Comparison of ENCODE assay signal across 28 cellular contexts in the genomic region with DNA sequence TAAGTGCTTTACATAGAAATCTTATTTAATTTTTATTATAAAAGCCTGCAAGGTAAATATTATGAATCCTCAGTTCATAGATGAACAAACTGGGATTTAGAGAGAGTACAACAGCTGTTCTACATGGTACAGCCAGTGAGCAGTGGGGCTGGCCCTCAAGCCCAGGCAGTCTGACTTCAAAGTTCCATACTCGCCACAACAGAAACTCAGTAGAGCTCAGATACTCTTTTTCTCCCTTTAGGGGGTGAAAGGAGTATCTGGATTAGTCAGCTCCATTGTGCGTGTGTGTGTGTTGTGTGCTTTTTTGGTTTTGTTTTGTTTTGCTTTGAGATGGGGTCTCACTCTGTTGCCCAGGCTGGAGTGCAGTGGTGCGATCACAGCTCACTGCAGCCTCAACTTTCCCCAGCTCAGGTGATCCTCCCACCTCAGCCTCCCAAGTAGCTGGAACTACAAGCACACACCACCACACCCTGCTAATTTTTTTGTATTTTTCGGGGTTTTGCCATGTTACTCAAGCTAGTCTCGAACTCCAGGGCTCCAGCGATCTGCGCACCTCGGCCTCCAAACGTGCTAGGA.
DNase-seq lines count a peak whose midpoint lies in the region; ATAC-seq, FAIRE-seq and TF ChIP-seq lines count a peak whose summit lies in the region.
"Had no signal": no experiment of that assay in that cellular context is flagged by ENCODE, and none has a peak within 500 bp of the region (broad histone marks: within the 10 kb centered on the region; RNA-seq: fewer than 3 reads in every experiment).

No MANE protein-coding gene starts in this region.

- H4K20me1 ChIP-seq in K562 (replicated peaks; ENCODE audit: control insufficient read depth, insufficient read depth, low read length) (no peaks in the 10 kb centered on the region), Karpas-422 (ENCODE audit: insufficient read depth, low read depth, low read length) (no peaks in the 10 kb centered on the region)

- ATAC-seq in GM19395 (IDR thresholded peaks at IDR 0.05; ENCODE audit: unreplicated experiment) (peak; percentile 70), HG02938 (IDR thresholded peaks at IDR 0.05; ENCODE audit: unreplicated experiment) (peak; percentile 65), K562 (peak; percentile 29; the same call in 1 of the 3 replicates)
- ATAC-seq: HCT116; left lobe of liver; Panc1; stimulated activated effector memory CD8-positive, alpha-beta T cell treated with anti-CD3 and anti-CD28 coated beads, Interleukin-12 subunit alpha, Interleukin-12 subunit beta, amount 100 ng/mL, for 72 hours had no signal

- no peak for TF ChIP-seq EP300 in K562 (IDR thresholded peaks at IDR 0.05; ENCODE audit: low read length)

- no peak overlapping the region for H2AFZ ChIP-seq in K562 (ENCODE audit: low read depth, low read length)
- H2AFZ ChIP-seq in Karpas-422 (ENCODE audit: low read length), result no peak overlapping the region
- H2AFZ ChIP-seq: neural progenitor cell had no signal

- 92% methylated on average over 8 of the region's 9 CpGs for WGBS in K562 (ENCODE audit: insufficient coverage, low coverage, missing lambda C conversion rate)

- H3K79me2 ChIP-seq in K562 (ENCODE audit: control insufficient read depth, insufficient read depth, low read length) (no peaks in the 10 kb centered on the region; the same call in 2 of the 3 replicates), Karpas-422 (ENCODE audit: low read length) (peaks cover 8% of the 10 kb centered on the region)

- TF ChIP-seq RAD21 in K562 (CRISPR knock-in tag; conservative IDR thresholded peaks at IDR 0.05 in 1 of 2, IDR thresholded peaks at IDR 0.05 in 1 of 2), result no peak

- H3K9me2 ChIP-seq in Karpas-422 (replicated peaks; ENCODE audit: insufficient read depth, low read length), result no peaks in the 10 kb centered on the region

- H3K27ac ChIP-seq in K562 (ENCODE audit: extremely low read depth, low read depth, low read length) (no peak overlapping the region), Karpas-422 (ENCODE audit: low read length) (no peak overlapping the region)
- H3K27ac ChIP-seq: neural progenitor cell, sigmoid colon, upper lobe of left lung had no signal

- POLR2A ChIA-PET in K562 (lab: Yijun Ruan, JAX), result interaction anchor here (0.5 to 2.1 kb wide), 3 partner anchors 7 to 91 kb away, joined by 3 to 8 read pairs (median 3); no protein-coding TSS in a partner anchor

- H3K4me3 ChIP-seq in K562 (no peak overlapping the region), Karpas-422 (ENCODE audit: low read length) (no peak overlapping the region)
- H3K4me3 ChIP-seq: neural progenitor cell, sigmoid colon, upper lobe of left lung had no signal

- in situ Hi-C loops in GM13976 (cut with MboI; ENCODE audit: low sequenced_read_pairs, unreplicated experiment) (no loop called here), K562 (cut with MboI) (no loop called here)

- DNase-seq in GM13976 (ENCODE audit: low spot score), result peak; percentile 18
- no peak for DNase-seq in K562 (ENCODE audit: extremely low read depth in 1 of 4, low spot score in 3 of 4)
- no peak for DNase-seq in effector CD8-positive, alpha-beta T cell (lab: John Stamatoyannopoulos, UW)
- no peak for DNase-seq in HK-2 (ENCODE audit: unreplicated experiment)
- DNase-seq in Karpas-422, result no peak
- DNase-seq: activated CD4-positive, alpha-beta T cell treated with anti-CD3 and anti-CD28 coated beads, Interleukin-2, amount 10 ng/mL, durations not matched to agents 7 days and 5 days; C1 segment of cervical spinal cord; Caco-2; hypothalamus; immature natural killer cell; mesenchymal stem cell; NCI-H1417 treated with DMSO at 0.1 percent for 48 hours; NCI-H2081 treated with DMSO at 0.1 percent for 48 hours; NCI-H226; NCI-H69; posterior cingulate gyrus; SHP77; sigmoid colon; stimulated activated CD4-positive, alpha-beta T cell treated with anti-CD3 and anti-CD28 coated beads, Interleukin-4, amount 100 ng/mL, for 24 hours; upper lobe of left lung had no signal

- H3K4me2 ChIP-seq in K562 (ENCODE audit: insufficient read depth, low read length) (no peak overlapping the region), Karpas-422 (ENCODE audit: low read depth, low read length, poor library complexity, severe bottlenecking) (no peak overlapping the region)
- H3K4me2 ChIP-seq: neural progenitor cell had no signal

- no peak for TF ChIP-seq CTCF in GM13976 (IDR thresholded peaks at IDR 0.05; ENCODE audit: borderline replicate concordance, control extremely low read depth, extremely low read depth, insufficient read depth, missing control alignments)
- no peak for TF ChIP-seq CTCF in K562 (IDR thresholded peaks at IDR 0.05 in 2 of 3, conservative IDR thresholded peaks at IDR 0.05 in 1 of 3; ENCODE audit: insufficient read depth in 2 of 3, low read depth in 1 of 3, low read length in 3 of 3)

- H3K9ac ChIP-seq in K562 (ENCODE audit: insufficient read depth in 1 of 2, low read depth in 2 of 2, low read length in 2 of 2), result no peak overlapping the region
- no peak overlapping the region for H3K9ac ChIP-seq in Karpas-422 (ENCODE audit: low read length)
- H3K9ac ChIP-seq: neural progenitor cell had no signal

- no TSS peak for BruUV-seq in K562 (replicated peaks; lab: Mats Ljungman, UMichigan)

- H3K4me1 ChIP-seq in K562 (replicated peaks in 1 of 2; ENCODE audit: control insufficient read depth in 2 of 2, insufficient read depth in 2 of 2, low read length in 2 of 2), result no peaks in the 10 kb centered on the region; a peak in 1 of 5 replicates
- H3K4me1 ChIP-seq in Karpas-422 (ENCODE audit: low read length), result no peaks in the 10 kb centered on the region
- H3K4me1 ChIP-seq: Caco-2, sigmoid colon, upper lobe of left lung had no signal

- CTCF ChIA-PET in K562 (lab: Yijun Ruan, JAX; ENCODE audit: low intra/inter-chr PET ratio), result no interaction called here

- H3K9me3 ChIP-seq in K562 (replicated peaks; ENCODE audit: control insufficient read depth, insufficient read depth, low read depth, low read length) (no peaks in the 10 kb centered on the region), Karpas-422 (ENCODE audit: low read length) (no peaks in the 10 kb centered on the region)
- H3K9me3 ChIP-seq: Caco-2, sigmoid colon, upper lobe of left lung had no signal

- H3K27me3 ChIP-seq in K562 (ENCODE audit: control insufficient read depth in 2 of 2, insufficient read depth in 2 of 2, low read length in 2 of 2), result no peaks in the 10 kb centered on the region
- no peaks in the 10 kb centered on the region for H3K27me3 ChIP-seq in Karpas-422 (ENCODE audit: low read length)
- H3K27me3 ChIP-seq: neural progenitor cell, sigmoid colon, upper lobe of left lung had no signal

- TF ChIP-seq POLR2A in K562 (conservative IDR thresholded peaks at IDR 0.05), result no peak

- H3K9me1 ChIP-seq in K562 (ENCODE audit: control insufficient read depth, insufficient read depth, low read length), result no peaks in the 10 kb centered on the region

- FAIRE-seq in K562 (lab: Jason Lieb, UNC), result no peak
- FAIRE-seq: G401.6 had no signal

- intact Hi-C loops in K562 (cut with micrococcal nuclease), result no loop called here

- H3K36me3 ChIP-seq in K562 (ENCODE audit: control insufficient read depth, insufficient read depth, low read length), result no peaks in the 10 kb centered on the region; the same call in 2 of the 3 replicates
- H3K36me3 ChIP-seq in Karpas-422 (ENCODE audit: insufficient read depth, low read length), result no peaks in the 10 kb centered on the region
- H3K36me3 ChIP-seq: neural progenitor cell, sigmoid colon, upper lobe of left lung had no signal

TF ChIP-seq in K562, 482 proteins besides CTCF, POLR2A, EP300 and RAD21:
- TF ChIP-seq SMARCA5 (IDR thresholded peaks at IDR 0.05), result 0 out of 2 replicates have a peak, but pooled peaks have one; percentile 25
- no peak for TF ChIP-seq SMAD2 (IDR thresholded peaks at IDR 0.05; ENCODE audit: low read depth, low read length)
- peak; percentile 88 for TF ChIP-seq ZNF121 (CRISPR knock-in tag; conservative IDR thresholded peaks at IDR 0.05)
